ENCODE assay signal across 25 cellular contexts in the genomic region with DNA sequence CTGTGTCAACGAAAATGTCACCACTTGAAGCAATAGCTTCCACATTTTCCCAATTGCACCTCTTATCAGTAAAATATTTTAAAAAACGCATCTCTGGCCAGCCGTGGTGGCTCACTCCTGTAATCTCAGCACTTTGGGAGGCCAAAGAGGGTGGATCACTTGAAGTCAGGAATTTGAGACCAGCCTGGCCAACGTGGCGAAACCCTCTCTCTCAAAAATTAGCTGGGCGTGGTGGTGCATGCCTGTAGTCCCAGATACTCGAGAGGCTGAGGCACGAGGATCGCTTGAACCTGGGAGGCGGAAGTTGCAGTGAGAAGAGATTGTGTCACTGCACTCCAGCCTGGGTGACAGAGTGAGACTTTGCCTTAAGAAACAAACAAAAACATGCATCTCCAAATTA.
"Had no signal": no experiment of that assay in that cellular context is flagged by ENCODE, and none has a peak within 500 bp of the region (broad histone marks: within the 10 kb centered on the region; RNA-seq: fewer than 3 reads in every experiment).

No MANE protein-coding gene starts in this region.

- H3K27me3 ChIP-seq: colonic mucosa, esophagus muscularis mucosa, esophagus squamous epithelium, gastrocnemius medialis, gastroesophageal sphincter, heart right ventricle had no signal

- H3K36me3 ChIP-seq: colonic mucosa, esophagus muscularis mucosa, esophagus squamous epithelium, gastrocnemius medialis, gastroesophageal sphincter, heart left ventricle, heart right ventricle had no signal

- H3K27ac Mint-ChIP-seq: dendritic cell treated with granulocyte-macrophage colony-stimulating factor and Interleukin-4, amounts not matched to agents 40 ng/mL and 50 ng/mL, for 4 days; effector memory CD8-positive, alpha-beta T cell; endodermal cell had no signal

- DNase-seq: colonic mucosa; cortex of kidney; dermis blood vessel endothelial cell; dorsolateral prefrontal cortex; effector CD4-positive, alpha-beta T cell; effector CD8-positive, alpha-beta T cell; effector memory CD4-positive, alpha-beta T cell; effector memory CD8-positive, alpha-beta T cell; endodermal cell; erythroblast; esophagus squamous epithelium; foreskin fibroblast; foreskin keratinocyte; foreskin melanocyte; gastrocnemius medialis; glutamatergic neuron; head of caudate nucleus; heart left ventricle; heart right ventricle had no signal

- H3K4me3 ChIP-seq: colonic mucosa, coronary artery, dorsolateral prefrontal cortex, esophagus muscularis mucosa, esophagus squamous epithelium, gastrocnemius medialis, gastroesophageal sphincter, heart left ventricle, heart right ventricle had no signal

- H3K4me1 Mint-ChIP-seq: endodermal cell had no signal

- H3K9me3 ChIP-seq: colonic mucosa, gastrocnemius medialis had no signal

- H3K4me3 Mint-ChIP-seq: dendritic cell treated with granulocyte-macrophage colony-stimulating factor and Interleukin-4, amounts not matched to agents 40 ng/mL and 50 ng/mL, for 4 days; effector memory CD8-positive, alpha-beta T cell; endodermal cell had no signal

- H3K27ac ChIP-seq: colonic mucosa, coronary artery, dorsolateral prefrontal cortex, epithelial cell of prostate, esophagus muscularis mucosa, esophagus squamous epithelium, foreskin keratinocyte, gastrocnemius medialis, gastroesophageal sphincter, heart left ventricle, heart right ventricle had no signal

- ATAC-seq: effector memory CD8-positive, alpha-beta T cell; esophagus mucosa; foreskin keratinocyte; gastrocnemius medialis; gastroesophageal sphincter; heart left ventricle; heart right ventricle had no signal

- H3K4me1 ChIP-seq: colonic mucosa, esophagus muscularis mucosa, esophagus squamous epithelium, foreskin keratinocyte, gastrocnemius medialis, gastroesophageal sphincter, heart left ventricle, heart right ventricle had no signal
